15 cellular contexts compared by ENCODE assay signal in genomic region chrX:68835104-68835442, GRCh38.
"Had no signal": no experiment of that assay in that cellular context is flagged by ENCODE, and none has a peak within 500 bp of the region (broad histone marks: within the 10 kb centered on the region; RNA-seq: fewer than 3 reads in every experiment).

No MANE protein-coding gene starts in this region.

- H3K4me3 Mint-ChIP-seq: activated naive CD4-positive, alpha-beta T cell treated with anti-CD3 and anti-CD28 coated beads, Interleukin-2, amount 50 U/mL, for 24 hours; memory B cell; T-helper 1 cell treated with Interleukin-12 subunit alpha and Interleukin-12 subunit beta and Interleukin-4 antibody, amounts not matched to agents 30 μg/mL and 1 μg/mL, for 36 hours; WTC11 had no signal

- DNase-seq: activated CD4-positive, alpha-beta T cell treated with anti-CD3 and anti-CD28 coated beads for 48 hours; activated effector memory CD4-positive, alpha-beta T cell treated with Interleukin-2 at 50 U/mL for 16 hours; cerebellar nuclear complex; foreskin melanocyte; left lung; stimulated activated CD4-positive, alpha-beta T cell treated with anti-CD3 and anti-CD28 coated beads, Interleukin-12 subunit alpha, Interleukin-12 subunit beta, amount 100 ng/mL, for 4 hours; stimulated activated naive CD4-positive, alpha-beta T cell had no signal

- H3K27me3 Mint-ChIP-seq: activated naive CD4-positive, alpha-beta T cell treated with anti-CD3 and anti-CD28 coated beads, Interleukin-2, amount 50 U/mL, for 24 hours; memory B cell; progenitor cell of endocrine pancreas had no signal

- H3K27ac ChIP-seq: body of pancreas, left lung, neutrophil, right lobe of liver had no signal

- H3K27ac Mint-ChIP-seq: activated naive CD4-positive, alpha-beta T cell treated with anti-CD3 and anti-CD28 coated beads, Interleukin-2, amount 50 U/mL, for 24 hours; memory B cell; progenitor cell of endocrine pancreas; T-helper 1 cell treated with Interleukin-12 subunit alpha and Interleukin-12 subunit beta and Interleukin-4 antibody, amounts not matched to agents 30 μg/mL and 1 μg/mL, for 36 hours; WTC11 had no signal

- H3K36me3 Mint-ChIP-seq: activated naive CD4-positive, alpha-beta T cell treated with anti-CD3 and anti-CD28 coated beads, Interleukin-2, amount 50 U/mL, for 24 hours had no signal

- H3K9me3 Mint-ChIP-seq: activated naive CD4-positive, alpha-beta T cell treated with anti-CD3 and anti-CD28 coated beads, Interleukin-2, amount 50 U/mL, for 24 hours; memory B cell; T-helper 1 cell treated with Interleukin-12 subunit alpha and Interleukin-12 subunit beta and Interleukin-4 antibody, amounts not matched to agents 30 μg/mL and 1 μg/mL, for 36 hours; WTC11 had no signal

- H3K27me3 ChIP-seq: body of pancreas, right lobe of liver had no signal

- H3K9me3 ChIP-seq: body of pancreas, left lung, neutrophil, right lobe of liver had no signal

- H3K4me1 ChIP-seq: right lobe of liver had no signal

- H3K36me3 ChIP-seq: neutrophil, right lobe of liver had no signal

- H3K4me3 ChIP-seq: body of pancreas, left lung, right lobe of liver had no signal
